14 cellular contexts compared by ENCODE assay signal in the genomic region with DNA sequence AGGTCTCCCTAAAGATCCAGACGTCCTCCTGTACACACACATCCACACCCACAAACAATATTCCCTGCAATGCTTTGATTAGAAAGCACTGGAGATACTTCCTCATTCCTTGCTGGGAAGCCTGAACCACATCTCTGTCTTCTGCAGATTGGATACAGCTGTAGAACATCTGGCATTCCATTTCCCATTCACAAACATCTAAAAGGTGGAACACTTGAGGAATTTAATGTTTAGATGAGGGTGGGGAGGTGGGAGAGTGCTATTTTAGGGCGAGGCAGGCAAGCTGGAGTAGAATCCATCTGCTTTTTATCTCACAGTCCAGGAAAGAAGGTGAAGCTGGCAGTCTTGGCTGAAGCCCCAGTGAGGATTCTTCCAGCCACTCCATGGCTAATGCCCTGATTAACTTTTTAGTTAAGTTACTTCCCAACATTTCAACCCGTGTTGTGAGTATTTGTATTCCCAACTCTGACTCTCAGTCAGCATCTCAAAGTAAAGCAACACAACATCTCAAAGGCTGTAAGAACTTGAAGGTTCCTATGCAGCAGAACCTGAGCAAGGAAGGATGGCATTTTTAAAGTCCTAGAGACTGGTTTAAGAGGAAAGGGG. TPM values are rescaled to one million over a fixed set of nuclear protein-coding genes. Genes with fewer than 3 reads are reported as not detected.
A peak's percentile ranks its signal among the peaks of the same experiment; 100 is the strongest.
DNase-seq lines count a peak whose midpoint lies in the region; ATAC-seq, FAIRE-seq and TF ChIP-seq lines count a peak whose summit lies in the region.
"Had no signal": no experiment of that assay in that cellular context is flagged by ENCODE, and none has a peak within 500 bp of the region (broad histone marks: within the 10 kb centered on the region; RNA-seq: fewer than 3 reads in every experiment).

No MANE protein-coding gene starts in this region.

- H3K9me3 Mint-ChIP-seq in CD8-positive, alpha-beta memory T cell, result no peaks in the 10 kb centered on the region
- H3K9me3 Mint-ChIP-seq in endodermal cell, result peaks cover 24% of the 10 kb centered on the region

- TF ChIP-seq CTCF in kidney epithelial cell (IDR thresholded peaks at IDR 0.05; ENCODE audit: insufficient read depth, low read length, poor library complexity, severe bottlenecking) (no peak), tibial nerve (IDR thresholded peaks at IDR 0.05) (no peak), endodermal cell (conservative IDR thresholded peaks at IDR 0.05) (no peak)

- H3K36me3 ChIP-seq in kidney epithelial cell (ENCODE audit: control insufficient read depth, insufficient read depth, low read length) (no peaks in the 10 kb centered on the region), tibial nerve (no peaks in the 10 kb centered on the region), endodermal cell (ENCODE audit: control insufficient read depth, insufficient read depth, low read length) (no peaks in the 10 kb centered on the region)
- H3K36me3 ChIP-seq in CD8-positive, alpha-beta memory T cell (ENCODE audit: insufficient read depth, low read length), result no peaks in the 10 kb centered on the region

- H3K27ac Mint-ChIP-seq in CD8-positive, alpha-beta memory T cell, result peak overlapping the region in 2 of 8 donors; percentile 32 to 69
- no peak overlapping the region for H3K27ac Mint-ChIP-seq in endodermal cell
- H3K27ac Mint-ChIP-seq: T-helper 17 cell had no signal

- peaks cover 35 to 62% (median 49%) of the 10 kb centered on the region in 3 donors for H3K4me1 Mint-ChIP-seq in CD8-positive, alpha-beta memory T cell
- H3K4me1 Mint-ChIP-seq in endodermal cell, result peaks cover 18% of the 10 kb centered on the region

- no peak overlapping the region for H3K4me3 Mint-ChIP-seq in CD8-positive, alpha-beta memory T cell
- no peak overlapping the region for H3K4me3 Mint-ChIP-seq in endodermal cell
- H3K4me3 Mint-ChIP-seq: T-helper 17 cell had no signal

- no peak overlapping the region for H3K9ac ChIP-seq in endodermal cell (ENCODE audit: extremely low read depth, low read length, poor library complexity, severe bottlenecking)

- WGBS in tibial nerve, 2 donors, result 38 to 47% methylated on average over 3 of the region's 3 CpGs
- WGBS in endodermal cell (ENCODE audit: insufficient coverage in 1 of 2, insufficient read length in 1 of 2), 2 experiments, result 78 to 80% methylated on average over 3 of the region's 3 CpGs

- no peaks in the 10 kb centered on the region for H3K27me3 ChIP-seq in kidney epithelial cell (ENCODE audit: control insufficient read depth, insufficient read depth, low read length)
- no peaks in the 10 kb centered on the region for H3K27me3 ChIP-seq in tibial nerve
- H3K27me3 ChIP-seq in CD8-positive, alpha-beta memory T cell (ENCODE audit: insufficient read depth, low read length, poor library complexity, severe bottlenecking), result no peaks in the 10 kb centered on the region
- H3K27me3 ChIP-seq in endodermal cell (ENCODE audit: control insufficient read depth, insufficient read depth, low read length, poor library complexity, severe bottlenecking), result no peaks in the 10 kb centered on the region

- H3K4me3 ChIP-seq in kidney epithelial cell (ENCODE audit: low read depth, low read length), result no peak overlapping the region
- no peak overlapping the region for H3K4me3 ChIP-seq in tibial nerve
- H3K4me3 ChIP-seq in CD8-positive, alpha-beta memory T cell (ENCODE audit: low read length), result no peak overlapping the region
- H3K4me3 ChIP-seq in endodermal cell (ENCODE audit: low read length), result no peak overlapping the region

- TF ChIP-seq EP300 in tibial nerve (IDR thresholded peaks at IDR 0.05), result no peak

- DNase-seq in GM12891 (ENCODE audit: insufficient read length, low spot score), result no peak
- DNase-seq in amniotic epithelial cell (ENCODE audit: low read depth), result peak; percentile 37
- DNase-seq in kidney epithelial cell (ENCODE audit: low read depth), result peak; percentile 12
- DNase-seq in tibial nerve (ENCODE audit: low spot score in 2 of 2), result no peak
- no peak for DNase-seq in NCI-H510A (lab: John Stamatoyannopoulos, UW)
- DNase-seq in CD8-positive, alpha-beta memory T cell, result no peak
- DNase-seq in endodermal cell, result no peak
- DNase-seq: caudate nucleus; DND-41; MM.1S; NCI-H524 treated with DMSO at 0.1 percent for 48 hours; stimulated activated CD4-positive, alpha-beta T cell treated with anti-CD3 and anti-CD28 coated beads, Interleukin-4, amount 100 ng/mL, for 24 hours; T-helper 17 cell had no signal

- H3K27me3 Mint-ChIP-seq in CD8-positive, alpha-beta memory T cell, result no peaks in the 10 kb centered on the region
- no peaks in the 10 kb centered on the region for H3K27me3 Mint-ChIP-seq in endodermal cell (ENCODE audit: insufficient read depth)
- H3K27me3 Mint-ChIP-seq: T-helper 17 cell had no signal

- H3K27ac ChIP-seq in tibial nerve (peak overlapping the region in 3 of 4 donors; percentile 23 to 81 (median 79)), endodermal cell (ENCODE audit: low read depth, low read length) (no peak overlapping the region)
- H3K27ac ChIP-seq in CD8-positive, alpha-beta memory T cell (ENCODE audit: low read depth, low read length), result no peak overlapping the region

- CTCF ChIA-PET in CD8-positive, alpha-beta memory T cell (lab: Charles Lee), result no interaction called here

- POLR2A ChIA-PET in CD8-positive, alpha-beta memory T cell (lab: Charles Lee), result no interaction called here

- peak; percentile 40 for FAIRE-seq in GM12891 (lab: Jason Lieb, UNC)

- H3K4me1 ChIP-seq in tibial nerve (peaks cover 0 to 81% (median 35%) of the 10 kb centered on the region in 4 donors), endodermal cell (ENCODE audit: control insufficient read depth, insufficient read depth, low read length) (no peaks in the 10 kb centered on the region)
- peaks cover 13% of the 10 kb centered on the region for H3K4me1 ChIP-seq in CD8-positive, alpha-beta memory T cell (ENCODE audit: insufficient read depth, low read length)

- TF ChIP-seq POLR2A in GM12891 (IDR thresholded peaks at IDR 0.05; ENCODE audit: low read depth, low read length), result no peak
- TF ChIP-seq POLR2A in tibial nerve (IDR thresholded peaks at IDR 0.05), result no peak

- H3K36me3 Mint-ChIP-seq in CD8-positive, alpha-beta memory T cell, result no peaks in the 10 kb centered on the region
- peaks cover 5% of the 10 kb centered on the region for H3K36me3 Mint-ChIP-seq in endodermal cell (ENCODE audit: low read depth)

- no peaks in the 10 kb centered on the region for H3K9me3 ChIP-seq in tibial nerve
- no peaks in the 10 kb centered on the region for H3K9me3 ChIP-seq in CD8-positive, alpha-beta memory T cell (ENCODE audit: low read length)
- H3K9me3 ChIP-seq in endodermal cell (ENCODE audit: control insufficient read depth, low read length), result peaks cover 10% of the 10 kb centered on the region

- no peak for ATAC-seq in HG02759 (IDR thresholded peaks at IDR 0.05; ENCODE audit: unreplicated experiment)
- ATAC-seq: T-helper 17 cell had no signal

TF ChIP-seq in GM12891, 5 proteins besides CTCF, POLR2A, EP300 and RAD21:
- TF ChIP-seq TAF1 (IDR thresholded peaks at IDR 0.05; ENCODE audit: low read depth, low read length), result no peak
- no peak for TF ChIP-seq PAX5 (IDR thresholded peaks at IDR 0.05; ENCODE audit: insufficient read depth, low read length, severe bottlenecking)
- no peak for TF ChIP-seq SPI1 (IDR thresholded peaks at IDR 0.05; ENCODE audit: low read depth, low read length)
- TF ChIP-seq POU2F2 (IDR thresholded peaks at IDR 0.05; ENCODE audit: low read depth, low read length), result no peak

RNA-seq across cellular contexts. Expression of a gene that starts 46.1 kb away (rescaled TPM):
- 26.3 TPM for polyA plus RNA-seq in GM12891 (2012; ENCODE audit: low read depth, missing spikeins)
- 24.9 and 44.8 TPM in 2 replicates for total RNA-seq in kidney epithelial cell
- total RNA-seq in tibial nerve, result 10 to 100 TPM; 49.2 to 61.2 (median 53.2) TPM
- total RNA-seq in CD8-positive, alpha-beta memory T cell, result 1 to 10 TPM; 4.5 to 4.9 TPM
- polyA plus RNA-seq in CD8-positive, alpha-beta memory T cell, result 15.7 TPM
- 10 to 100 TPM; 10.6 to 10.8 TPM for total RNA-seq in endodermal cell
- polyA plus RNA-seq in endodermal cell (2013, experiment 1 of 2), result 17.0 TPM
- polyA plus RNA-seq in endodermal cell (2013, experiment 2 of 2), result 16.5 TPM

Comparison
In these comparisons a context has a peak if more than half of its experiments do, and no peak if none do; other contexts are left out.
1. DNase-seq: peak in amniotic epithelial cell (single experiment) and kidney epithelial cell (single experiment); none in GM12891 (single experiment), tibial nerve (0 of 2), NCI-H510A (single experiment), CD8-positive, alpha-beta memory T cell (0 of 5) and endodermal cell (single experiment).
2. H3K27ac ChIP-seq: peak in tibial nerve (3 of 4); none in CD8-positive, alpha-beta memory T cell (single experiment) and endodermal cell (single experiment).